34 cellular contexts compared by ENCODE assay signal in genomic region chr14:67199016-67199415, GRCh38. TPM values are rescaled to one million over a fixed set of nuclear protein-coding genes. Genes with fewer than 3 reads are reported as not detected.
"Had no signal": no experiment of that assay in that cellular context is flagged by ENCODE, and none has a peak within 500 bp of the region (broad histone marks: within the 10 kb centered on the region; RNA-seq: fewer than 3 reads in every experiment).

No MANE protein-coding gene starts in this region.

- H3K4me1 Mint-ChIP-seq: activated T-helper 17 cell treated with anti-CD3 and anti-CD28 coated beads, Interleukin-2, amount 50 U/mL, for 72 hours; central memory CD8-positive, alpha-beta T cell; neural crest cell; stimulated activated naive B cell treated with anti-CD40 and anti-IgM and Interleukin-4, amounts not matched to agents 10 μg/mL and 1 μg/mL and 100 μg/mL, for 72 hours; WTC11 had no signal

- H3K27ac ChIP-seq: breast epithelium, gastroesophageal sphincter, parathyroid adenoma, psoas muscle, stomach, thyroid gland, upper lobe of left lung had no signal

- H3K27me3 ChIP-seq: breast epithelium, gastroesophageal sphincter, stomach, thyroid gland, upper lobe of left lung had no signal

- H3K4me1 ChIP-seq: breast epithelium, gastroesophageal sphincter, parathyroid adenoma, psoas muscle, stomach, thyroid gland, upper lobe of left lung had no signal

- H3K9me3 ChIP-seq: breast epithelium, gastroesophageal sphincter, psoas muscle, stomach, thyroid gland, upper lobe of left lung had no signal

- H3K27ac Mint-ChIP-seq: activated CD8-positive, alpha-beta T cell treated with anti-CD3 and anti-CD28 coated beads for 36 hours; activated T-helper 17 cell treated with anti-CD3 and anti-CD28 coated beads, Interleukin-2, amount 50 U/mL, for 72 hours; naive thymus-derived CD8-positive, alpha-beta T cell; stimulated activated naive B cell treated with anti-CD40 and anti-IgM and Interleukin-4, amounts not matched to agents 10 μg/mL and 1 μg/mL and 100 μg/mL, for 72 hours; T-helper 1 cell treated with Interleukin-12 subunit alpha and Interleukin-12 subunit beta and Interleukin-4 antibody, amounts not matched to agents 30 μg/mL and 1 μg/mL, for 36 hours; WTC11 had no signal

- H3K4me3 Mint-ChIP-seq: activated CD8-positive, alpha-beta T cell treated with anti-CD3 and anti-CD28 coated beads for 36 hours; activated T-cell treated with anti-CD3 and anti-CD28 coated beads, Interleukin-2, amount 50 U/mL, for 4 hours; activated T-helper 17 cell treated with anti-CD3 and anti-CD28 coated beads, Interleukin-2, amount 50 U/mL, for 72 hours; central memory CD8-positive, alpha-beta T cell; naive thymus-derived CD8-positive, alpha-beta T cell; neural crest cell; stimulated activated naive B cell treated with anti-CD40 and anti-IgM and Interleukin-4, amounts not matched to agents 10 μg/mL and 1 μg/mL and 100 μg/mL, for 72 hours; T-helper 1 cell treated with Interleukin-12 subunit alpha and Interleukin-12 subunit beta and Interleukin-4 antibody, amounts not matched to agents 30 μg/mL and 1 μg/mL, for 36 hours; WTC11 had no signal

- H3K36me3 Mint-ChIP-seq: naive thymus-derived CD8-positive, alpha-beta T cell; stimulated activated naive B cell treated with anti-CD40 and anti-IgM and Interleukin-4, amounts not matched to agents 10 μg/mL and 1 μg/mL and 100 μg/mL, for 72 hours; WTC11 had no signal

- H3K9me3 Mint-ChIP-seq: activated CD8-positive, alpha-beta T cell treated with anti-CD3 and anti-CD28 coated beads for 36 hours; activated T-cell treated with anti-CD3 and anti-CD28 coated beads, Interleukin-2, amount 50 U/mL, for 4 hours; activated T-helper 17 cell treated with anti-CD3 and anti-CD28 coated beads, Interleukin-2, amount 50 U/mL, for 72 hours; central memory CD8-positive, alpha-beta T cell; naive thymus-derived CD8-positive, alpha-beta T cell; neural crest cell; stimulated activated naive B cell treated with anti-CD40 and anti-IgM and Interleukin-4, amounts not matched to agents 10 μg/mL and 1 μg/mL and 100 μg/mL, for 72 hours; T-helper 1 cell treated with Interleukin-12 subunit alpha and Interleukin-12 subunit beta and Interleukin-4 antibody, amounts not matched to agents 30 μg/mL and 1 μg/mL, for 36 hours; WTC11 had no signal

- FAIRE-seq: colon, keratinocyte had no signal

- H3K9ac ChIP-seq: parathyroid adenoma had no signal

- H2AFZ ChIP-seq: parathyroid adenoma had no signal

- H3K79me2 ChIP-seq: parathyroid adenoma had no signal

- H3K27me3 Mint-ChIP-seq: activated CD8-positive, alpha-beta T cell treated with anti-CD3 and anti-CD28 coated beads for 36 hours; activated T-helper 17 cell treated with anti-CD3 and anti-CD28 coated beads, Interleukin-2, amount 50 U/mL, for 72 hours had no signal

- H3K36me3 ChIP-seq: breast epithelium, gastroesophageal sphincter, stomach, thyroid gland, upper lobe of left lung had no signal

- H3K4me3 ChIP-seq: breast epithelium, gastroesophageal sphincter, psoas muscle, stomach, thyroid gland, upper lobe of left lung had no signal

- DNase-seq: activated CD4-positive, alpha-beta T cell treated with anti-CD3 and anti-CD28 coated beads for 1 hour; activated CD4-positive, alpha-beta T cell treated with anti-CD3 and anti-CD28 coated beads, Interleukin-2, amount 50 U/mL, for 1 hour; activated CD8-positive, alpha-beta T cell treated with anti-CD3 and anti-CD28 coated beads for 36 hours; activated gamma-delta T cell treated with Interleukin-2 at 50 U/mL for 16 hours; activated naive CD4-positive, alpha-beta T cell treated with anti-CD3 and anti-CD28 coated beads, Interleukin-2, amount 50 U/mL, for 16 hours; activated T-cell treated with anti-CD3 and anti-CD28 coated beads, Interleukin-2, amount 50 U/mL, for 4 hours; amniotic stem cell; effector memory CD4-positive, alpha-beta T cell; head of caudate nucleus; hippocampal formation; midbrain; naive thymus-derived CD8-positive, alpha-beta T cell; nucleus accumbens; psoas muscle; stimulated activated CD4-positive, alpha-beta T cell treated with anti-CD3 and anti-CD28 coated beads, Interleukin-15, amount 100 ng/mL, for 24 hours; stimulated activated CD4-positive, alpha-beta T cell treated with anti-CD3 and anti-CD28 coated beads, Interleukin-2, amount 100 ng/mL, for 24 hours; stimulated activated naive B cell treated with anti-CD40 and anti-IgM and Interleukin-4, amounts not matched to agents 10 μg/mL and 1 μg/mL and 100 μg/mL, for 72 hours; stomach; T1000; thyroid gland had no signal

RNA-seq across cellular contexts. Expression of gene GARIN2, which starts 9.8 kb away (rescaled TPM):
- total RNA-seq: activated CD8-positive, alpha-beta T cell treated with anti-CD3 and anti-CD28 coated beads for 36 hours; activated T-cell treated with anti-CD3 and anti-CD28 coated beads, Interleukin-2, amount 50 U/mL, for 4 hours; activated T-helper 17 cell treated with anti-CD3 and anti-CD28 coated beads, Interleukin-2, amount 50 U/mL, for 72 hours; breast epithelium; dermis microvascular lymphatic vessel endothelial cell; epithelial cell of proximal tubule; lower leg skin; naive thymus-derived CD8-positive, alpha-beta T cell; psoas muscle; stomach; thyroid gland; WTC11 had no signal
